Comparison of ENCODE assay signal across 1 cellular context in genomic region chr2:200330351-200331120, GRCh38.
TF ChIP-seq lines count a peak whose summit lies in the region.

No MANE protein-coding gene starts in this region.

TF ChIP-seq in GM23338, 12 proteins besides CTCF, POLR2A, EP300 and RAD21 (continued from another document):
- no peak for TF ChIP-seq ZNF331 (CRISPR knock-in tag; IDR thresholded peaks at IDR 0.05; ENCODE audit: low read depth)
- TF ChIP-seq STAT1 (IDR thresholded peaks at IDR 0.05; ENCODE audit: unreplicated experiment), result no peak
- TF ChIP-seq NANOG (IDR thresholded peaks at IDR 0.05; ENCODE audit: borderline replicate concordance), result no peak
- no peak for TF ChIP-seq JUNB (IDR thresholded peaks at IDR 0.05; ENCODE audit: unreplicated experiment)
- TF ChIP-seq EZH2 (IDR thresholded peaks at IDR 0.05; ENCODE audit: low read depth, unreplicated experiment), result no peak
- TF ChIP-seq EZH2phosphoT487 (IDR thresholded peaks at IDR 0.05; ENCODE audit: unreplicated experiment), result no peak
- TF ChIP-seq REST (IDR thresholded peaks at IDR 0.05; ENCODE audit: unreplicated experiment), result no peak
